In genomic region chr18:8586956-8587355, GRCh38 we compare ENCODE assay signal across 19 cellular contexts.
"Had no signal": no experiment of that assay in that cellular context is flagged by ENCODE, and none has a peak within 500 bp of the region (broad histone marks: within the 10 kb centered on the region; RNA-seq: fewer than 3 reads in every experiment).

No MANE protein-coding gene starts in this region.

- ATAC-seq: heart left ventricle; left colon; left ventricle myocardium superior; naive thymus-derived CD4-positive, alpha-beta T cell; psoas muscle; right lobe of liver; stimulated activated effector memory CD8-positive, alpha-beta T cell treated with anti-CD3 and anti-CD28 coated beads, Interleukin-12 subunit alpha, Interleukin-12 subunit beta, amount 100 ng/mL, for 72 hours; upper lobe of right lung had no signal

- H3K9me3 ChIP-seq: psoas muscle, right lobe of liver, upper lobe of right lung, vagina had no signal

- H3K4me3 ChIP-seq: dorsolateral prefrontal cortex, heart left ventricle, lung, psoas muscle, right lobe of liver, tibial nerve, upper lobe of right lung, vagina had no signal

- DNase-seq: dorsolateral prefrontal cortex; effector CD8-positive, alpha-beta T cell; heart left ventricle; hippocampal formation; left colon; left ventricle myocardium superior; mesenchymal stem cell; naive thymus-derived CD4-positive, alpha-beta T cell; nephron progenitor cell; psoas muscle; retina; right lobe of liver; stimulated activated CD4-positive, alpha-beta T cell treated with anti-CD3 and anti-CD28 coated beads, Interleukin-4, amount 100 ng/mL, for 1 hour; stimulated activated CD8-positive, alpha-beta memory T cell treated with anti-CD3 and anti-CD28 coated beads, Interleukin-4, amount 100 ng/mL, for 48 hours; upper lobe of right lung had no signal

- H3K36me3 ChIP-seq: heart left ventricle, right lobe of liver, tibial nerve, upper lobe of right lung, vagina had no signal

- H3K27me3 ChIP-seq: right lobe of liver, tibial nerve, vagina had no signal

- H3K27ac ChIP-seq: dorsolateral prefrontal cortex, heart left ventricle, psoas muscle, right lobe of liver, tibial nerve, upper lobe of right lung, vagina had no signal

- H3K4me1 ChIP-seq: heart left ventricle, psoas muscle, right lobe of liver, tibial nerve, upper lobe of right lung, vagina had no signal
